In the genomic region with DNA sequence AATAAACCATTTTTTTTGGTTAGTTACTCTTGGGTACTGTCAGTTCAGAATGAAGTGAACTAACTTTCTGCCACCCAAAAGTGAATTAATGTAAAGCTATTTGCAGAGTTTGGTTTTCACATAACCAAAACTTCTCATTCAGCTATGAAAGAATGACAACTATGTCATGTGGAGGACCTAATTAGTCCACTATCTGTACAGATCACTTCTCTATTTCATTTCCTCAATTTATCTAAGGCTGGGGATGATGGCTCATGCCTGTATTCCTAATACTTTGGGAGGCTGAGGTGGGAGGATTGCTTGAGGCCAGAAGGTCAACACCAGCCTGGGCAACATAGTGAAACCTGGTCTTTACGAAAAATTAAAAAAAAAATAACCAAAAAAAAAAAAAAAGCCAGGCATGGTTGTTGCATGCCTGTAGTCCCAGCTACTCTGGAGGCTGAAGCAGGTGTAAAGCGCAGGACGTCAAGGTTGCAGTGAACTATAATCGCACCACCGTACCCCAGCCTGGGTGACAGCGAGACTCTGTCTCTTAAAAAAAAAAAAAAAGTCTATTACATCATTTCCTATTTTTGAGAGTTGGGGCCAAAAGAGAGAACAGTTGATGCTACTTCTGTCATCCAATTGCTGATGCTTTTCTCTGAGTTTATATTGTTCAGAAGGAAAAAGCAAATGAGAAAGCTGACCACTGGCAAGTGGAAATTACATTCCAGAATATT, we compare ENCODE assay signal across 12 cellular contexts. TPM values are rescaled to one million over a fixed set of nuclear protein-coding genes. Genes with fewer than 3 reads are reported as not detected.
A peak's percentile ranks its signal among the peaks of the same experiment; 100 is the strongest.
DNase-seq lines count a peak whose midpoint lies in the region; ATAC-seq lines count a peak whose summit lies in the region.
"Had no signal": no experiment of that assay in that cellular context is flagged by ENCODE, and none has a peak within 500 bp of the region (broad histone marks: within the 10 kb centered on the region; RNA-seq: fewer than 3 reads in every experiment).

No MANE protein-coding gene starts in this region.

- no peaks in the 10 kb centered on the region for H3K27me3 Mint-ChIP-seq in activated CD4-positive, alpha-beta memory T cell treated with anti-CD3 and anti-CD28 coated beads, Interleukin-2, amount 10 ng/mL, durations not matched to agents 7 days and 5 days
- H3K27me3 Mint-ChIP-seq in activated CD4-positive, alpha-beta memory T cell treated with anti-CD3 and anti-CD28 coated beads for 36 hours, result no peaks in the 10 kb centered on the region

- POLR2A ChIA-PET in activated CD4-positive, alpha-beta memory T cell treated with anti-CD3 and anti-CD28 coated beads, Interleukin-2, amount 10 ng/mL, durations not matched to agents 7 days and 5 days (lab: Charles Lee), result interaction anchor here (1.0 to 2.4 kb wide), 5 partner anchors 8 to 32 kb away, joined by 3 to 12 read pairs (median 7); a partner anchor contains a TSS
- POLR2A ChIA-PET in activated CD4-positive, alpha-beta memory T cell treated with anti-CD3 and anti-CD28 coated beads for 36 hours (lab: Charles Lee), result no interaction called here

- H3K27ac Mint-ChIP-seq in activated CD4-positive, alpha-beta memory T cell treated with anti-CD3 and anti-CD28 coated beads, Interleukin-2, amount 10 ng/mL, durations not matched to agents 7 days and 5 days, result peak overlapping the region; percentile 26
- H3K27ac Mint-ChIP-seq in activated CD4-positive, alpha-beta memory T cell treated with anti-CD3 and anti-CD28 coated beads for 36 hours, result no peak overlapping the region

- H3K4me3 Mint-ChIP-seq in activated CD4-positive, alpha-beta memory T cell treated with anti-CD3 and anti-CD28 coated beads, Interleukin-2, amount 10 ng/mL, durations not matched to agents 7 days and 5 days, result no peak overlapping the region
- no peak overlapping the region for H3K4me3 Mint-ChIP-seq in activated CD4-positive, alpha-beta memory T cell treated with anti-CD3 and anti-CD28 coated beads for 36 hours

- CTCF ChIA-PET in activated CD4-positive, alpha-beta memory T cell treated with anti-CD3 and anti-CD28 coated beads, Interleukin-2, amount 10 ng/mL, durations not matched to agents 7 days and 5 days (lab: Charles Lee), result interaction anchor here (0.7 to 1.1 kb wide), 2 partner anchors 41 to 52 kb away, joined by 3 read pairs; no protein-coding TSS in a partner anchor
- CTCF ChIA-PET in activated CD4-positive, alpha-beta memory T cell treated with anti-CD3 and anti-CD28 coated beads for 36 hours (lab: Charles Lee), result no interaction called here

- H3K9me3 Mint-ChIP-seq in activated CD4-positive, alpha-beta memory T cell treated with anti-CD3 and anti-CD28 coated beads, Interleukin-2, amount 10 ng/mL, durations not matched to agents 7 days and 5 days, result no peaks in the 10 kb centered on the region
- no peaks in the 10 kb centered on the region for H3K9me3 Mint-ChIP-seq in activated CD4-positive, alpha-beta memory T cell treated with anti-CD3 and anti-CD28 coated beads for 36 hours

- peaks cover 79% of the 10 kb centered on the region for H3K36me3 Mint-ChIP-seq in activated CD4-positive, alpha-beta memory T cell treated with anti-CD3 and anti-CD28 coated beads, Interleukin-2, amount 10 ng/mL, durations not matched to agents 7 days and 5 days (ENCODE audit: low read depth)
- H3K36me3 Mint-ChIP-seq in activated CD4-positive, alpha-beta memory T cell treated with anti-CD3 and anti-CD28 coated beads for 36 hours, result peaks cover 52% of the 10 kb centered on the region

- peaks cover 12% of the 10 kb centered on the region for H3K4me1 Mint-ChIP-seq in activated CD4-positive, alpha-beta memory T cell treated with anti-CD3 and anti-CD28 coated beads, Interleukin-2, amount 10 ng/mL, durations not matched to agents 7 days and 5 days
- H3K4me1 Mint-ChIP-seq in activated CD4-positive, alpha-beta memory T cell treated with anti-CD3 and anti-CD28 coated beads for 36 hours (ENCODE audit: low read depth), result peaks cover 3% of the 10 kb centered on the region

- DNase-seq in activated CD4-positive, alpha-beta memory T cell treated with anti-CD3 and anti-CD28 coated beads, Interleukin-2, amount 10 ng/mL, durations not matched to agents 7 days and 5 days, result no peak
- DNase-seq in activated CD4-positive, alpha-beta memory T cell treated with anti-CD3 and anti-CD28 coated beads for 36 hours, result no peak
- peak; percentile 90 for DNase-seq in NAMALWA (ENCODE audit: low spot score)
- DNase-seq in stimulated activated naive CD8-positive, alpha-beta T cell treated with anti-CD3 and anti-CD28 coated beads, Interleukin-15, Interleukin-2, amounts not matched to agents 100 U/mL and 50 U/mL, for 24 hours, result no peak
- DNase-seq in activated CD4-positive, alpha-beta T cell treated with anti-CD3 and anti-CD28 coated beads, Interleukin-2, amount 50 U/mL, for 4 hours, result no peak
- DNase-seq in stimulated activated CD4-positive, alpha-beta T cell treated with anti-CD3 and anti-CD28 coated beads, Interleukin-1b, Interleukin-23, amount 100 ng/mL, for 48 hours, result no peak
- no peak for DNase-seq in NCI-H226
- DNase-seq: activated gamma-delta T cell, HCEC 1CT, NCI-H526 treated with DMSO at 0.1 percent for 48 hours had no signal

- peak; percentile 48 for ATAC-seq in HG02610 (IDR thresholded peaks at IDR 0.05; ENCODE audit: unreplicated experiment)
- peak; percentile 9 for ATAC-seq in stimulated activated naive CD8-positive, alpha-beta T cell treated with anti-CD3 and anti-CD28 coated beads, Interleukin-15, Interleukin-2, amounts not matched to agents 100 U/mL and 50 U/mL, for 24 hours

- intact Hi-C loops in activated CD4-positive, alpha-beta memory T cell treated with anti-CD3 and anti-CD28 coated beads for 36 hours (cut with micrococcal nuclease), result no loop called here

RNA-seq across cellular contexts. Expression of a gene that starts 8.7 kb away (rescaled TPM):
- 10 to 100 TPM; 14.3 to 14.4 TPM for total RNA-seq in activated CD4-positive, alpha-beta memory T cell treated with anti-CD3 and anti-CD28 coated beads, Interleukin-2, amount 10 ng/mL, durations not matched to agents 7 days and 5 days
- 10 to 100 TPM; 16.7 to 19.1 TPM for total RNA-seq in activated CD4-positive, alpha-beta memory T cell treated with anti-CD3 and anti-CD28 coated beads for 36 hours

RNA-seq across cellular contexts. Expression of a gene that starts 9.1 kb away (rescaled TPM):
- under 1 TPM; 0.15 to 0.18 TPM for total RNA-seq in activated CD4-positive, alpha-beta memory T cell treated with anti-CD3 and anti-CD28 coated beads, Interleukin-2, amount 10 ng/mL, durations not matched to agents 7 days and 5 days
- total RNA-seq in activated CD4-positive, alpha-beta memory T cell treated with anti-CD3 and anti-CD28 coated beads for 36 hours, result under 1 TPM; 0.10 to 0.15 TPM
- total RNA-seq: G401 had no signal

RNA-seq across cellular contexts. Expression of a gene that starts 15.4 kb away (rescaled TPM):
- total RNA-seq in activated CD4-positive, alpha-beta memory T cell treated with anti-CD3 and anti-CD28 coated beads, Interleukin-2, amount 10 ng/mL, durations not matched to agents 7 days and 5 days, result 10 to 100 TPM; 34.4 to 37.3 TPM
- total RNA-seq in activated CD4-positive, alpha-beta memory T cell treated with anti-CD3 and anti-CD28 coated beads for 36 hours, result 10 to 100 TPM; 37.2 to 38.0 TPM

RNA-seq across cellular contexts. Expression of a gene that starts 17.0 kb away (rescaled TPM):
- 100 to 1,000 TPM; 907 to 928 TPM for total RNA-seq in activated CD4-positive, alpha-beta memory T cell treated with anti-CD3 and anti-CD28 coated beads, Interleukin-2, amount 10 ng/mL, durations not matched to agents 7 days and 5 days
- total RNA-seq in activated CD4-positive, alpha-beta memory T cell treated with anti-CD3 and anti-CD28 coated beads for 36 hours, result 100 to 1,000 TPM; 787 to 817 TPM

RNA-seq across cellular contexts. Expression of a gene that starts 17.7 kb away (rescaled TPM):
- 10 to 100 TPM; 72.2 to 74.7 TPM for total RNA-seq in activated CD4-positive, alpha-beta memory T cell treated with anti-CD3 and anti-CD28 coated beads, Interleukin-2, amount 10 ng/mL, durations not matched to agents 7 days and 5 days
- 10 to 100 TPM; 89.9 to 93.2 TPM for total RNA-seq in activated CD4-positive, alpha-beta memory T cell treated with anti-CD3 and anti-CD28 coated beads for 36 hours
